ENCODE assay signal across 2 cellular contexts in genomic region chr4:72424006-72424405, GRCh38.
TF ChIP-seq lines count a peak whose summit lies in the region.

No MANE protein-coding gene starts in this region.

TF ChIP-seq in SK-N-SH, 30 proteins besides CTCF, POLR2A, EP300 and RAD21 (continued from another document):
- no peak for TF ChIP-seq REST (IDR thresholded peaks at IDR 0.05; ENCODE audit: low read depth, low read length)
- peak; percentile 84 for TF ChIP-seq CHD2 (IDR thresholded peaks at IDR 0.05; ENCODE audit: low read length, partially characterized antibody)
- no peak for TF ChIP-seq IRF3 (IDR thresholded peaks at IDR 0.05; ENCODE audit: low read depth, low read length)
- TF ChIP-seq YY1 (IDR thresholded peaks at IDR 0.05; ENCODE audit: low read depth), result no peak
- TF ChIP-seq, protein P1, sequence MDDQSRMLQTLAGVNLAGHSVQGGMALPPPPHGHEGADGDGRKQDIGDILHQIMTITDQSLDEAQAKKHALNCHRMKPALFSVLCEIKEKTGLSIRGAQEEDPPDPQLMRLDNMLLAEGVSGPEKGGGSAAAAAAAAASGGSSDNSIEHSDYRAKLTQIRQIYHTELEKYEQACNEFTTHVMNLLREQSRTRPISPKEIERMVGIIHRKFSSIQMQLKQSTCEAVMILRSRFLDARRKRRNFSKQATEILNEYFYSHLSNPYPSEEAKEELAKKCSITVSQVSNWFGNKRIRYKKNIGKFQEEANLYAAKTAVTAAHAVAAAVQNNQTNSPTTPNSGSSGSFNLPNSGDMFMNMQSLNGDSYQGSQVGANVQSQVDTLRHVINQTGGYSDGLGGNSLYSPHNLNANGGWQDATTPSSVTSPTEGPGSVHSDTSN (IDR thresholded peaks at IDR 0.05), result peak; percentile 42
- peak; percentile 53; the same call in 1 of the 2 replicates for TF ChIP-seq NFIC (IDR thresholded peaks at IDR 0.05; ENCODE audit: borderline replicate concordance)
- TF ChIP-seq TAF1 (IDR thresholded peaks at IDR 0.05; ENCODE audit: borderline replicate concordance, low read depth, low read length), result no peak
- no peak for TF ChIP-seq SIN3A (IDR thresholded peaks at IDR 0.05; ENCODE audit: borderline replicate concordance, low read depth, low read length)
- TF ChIP-seq USF2 (IDR thresholded peaks at IDR 0.05; ENCODE audit: borderline replicate concordance, low read depth, low read length), result no peak
- TF ChIP-seq SMC3 (IDR thresholded peaks at IDR 0.05; ENCODE audit: low read depth, low read length), result 0 out of 2 replicates have a peak, but pooled peaks have one; percentile 11
- TF ChIP-seq MAX (IDR thresholded peaks at IDR 0.05; ENCODE audit: low read depth), result no peak
- TF ChIP-seq, protein P2, sequence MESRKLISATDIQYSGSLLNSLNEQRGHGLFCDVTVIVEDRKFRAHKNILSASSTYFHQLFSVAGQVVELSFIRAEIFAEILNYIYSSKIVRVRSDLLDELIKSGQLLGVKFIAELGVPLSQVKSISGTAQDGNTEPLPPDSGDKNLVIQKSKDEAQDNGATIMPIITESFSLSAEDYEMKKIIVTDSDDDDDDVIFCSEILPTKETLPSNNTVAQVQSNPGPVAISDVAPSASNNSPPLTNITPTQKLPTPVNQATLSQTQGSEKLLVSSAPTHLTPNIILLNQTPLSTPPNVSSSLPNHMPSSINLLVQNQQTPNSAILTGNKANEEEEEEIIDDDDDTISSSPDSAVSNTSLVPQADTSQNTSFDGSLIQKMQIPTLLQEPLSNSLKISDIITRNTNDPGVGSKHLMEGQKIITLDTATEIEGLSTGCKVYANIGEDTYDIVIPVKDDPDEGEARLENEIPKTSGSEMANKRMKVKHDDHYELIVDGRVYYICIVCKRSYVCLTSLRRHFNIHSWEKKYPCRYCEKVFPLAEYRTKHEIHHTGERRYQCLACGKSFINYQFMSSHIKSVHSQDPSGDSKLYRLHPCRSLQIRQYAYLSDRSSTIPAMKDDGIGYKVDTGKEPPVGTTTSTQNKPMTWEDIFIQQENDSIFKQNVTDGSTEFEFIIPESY (IDR thresholded peaks at IDR 0.05; ENCODE audit: borderline replicate concordance, low read depth), result no peak
- TF ChIP-seq TCF12 (IDR thresholded peaks at IDR 0.05), result peak; percentile 82; the same call in 1 of the 2 replicates
- no peak for TF ChIP-seq EZH2phosphoT487 (IDR thresholded peaks at IDR 0.05; ENCODE audit: borderline replicate concordance, low read depth)
- TF ChIP-seq NRF1 (IDR thresholded peaks at IDR 0.05; ENCODE audit: low read depth, low read length), result no peak
- 0 out of 2 replicates have a peak, but pooled peaks have one; percentile 11 for TF ChIP-seq RXRA (IDR thresholded peaks at IDR 0.05; ENCODE audit: borderline replicate concordance, low read depth)
TF ChIP-seq in SK-N-SH: peak in this region for 15.

TF ChIP-seq in SK-N-SH treated with all-trans-retinoic acid at 6 μM for 48 hours, 23 proteins besides CTCF, POLR2A, EP300 and RAD21 (continued from another document):
- TF ChIP-seq ZNF565 (CRISPR knock-in tag; conservative IDR thresholded peaks at IDR 0.05; ENCODE audit: low read depth), result no peak
- TF ChIP-seq ISL1 (CRISPR knock-in tag; IDR thresholded peaks at IDR 0.05), result peak; percentile 83
- peak; percentile 90 for TF ChIP-seq TCF4 (CRISPR knock-in tag; IDR thresholded peaks at IDR 0.05; ENCODE audit: borderline replicate concordance)
